10 cellular contexts compared by ENCODE assay signal in genomic region chr1:204366759-204367158, GRCh38. TPM values are rescaled to one million over a fixed set of nuclear protein-coding genes. Genes with fewer than 3 reads are reported as not detected.
DNase-seq lines count a peak whose midpoint lies in the region; ATAC-seq and TF ChIP-seq lines count a peak whose summit lies in the region.
"Had no signal": no experiment of that assay in that cellular context is flagged by ENCODE, and none has a peak within 500 bp of the region (broad histone marks: within the 10 kb centered on the region; RNA-seq: fewer than 3 reads in every experiment).

No MANE protein-coding gene starts in this region.

- in situ Hi-C loops in SK-MEL-5 (cut with HindIII; ENCODE audit: low pct_unique_long_range_greater_than_20kb, low sequenced_read_pairs) = loop anchor here (10.0 kb wide), 1 partner anchor 152 kb away; the partner anchor contains the start of gene GOLT1A

- peak; percentile 47; the same call in 1 of the 2 replicates for TF ChIP-seq CTCF in GM12875 (IDR thresholded peaks at IDR 0.05; ENCODE audit: borderline replicate concordance, insufficient read depth, low read depth, low read length)

- ATAC-seq in HG02798 (IDR thresholded peaks at IDR 0.05; ENCODE audit: poor library complexity, unreplicated experiment) = no peak
- ATAC-seq: right cardiac atrium had no signal

- DNase-seq in COLO668 (lab: John Stamatoyannopoulos, UW; ENCODE audit: unreplicated experiment) (peak; percentile 44), SK-MEL-5 (ENCODE audit: low read depth, low spot score) (peak; percentile 49), iPS-NIHi11 (ENCODE audit: low spot score) (peak; percentile 74), NCI-H226 (no peak), GDM1 (lab: John Stamatoyannopoulos, UW) (no peak), midbrain (lab: John Stamatoyannopoulos, UW) (no peak)
- DNase-seq: SHP77 had no signal

- no peak overlapping the region for H3K4me3 ChIP-seq in GM12875 (ENCODE audit: low read depth, low read length)

RNA-seq across cellular contexts. Expression of gene PLEKHA6, which starts 7.0 kb away (rescaled TPM):
- total RNA-seq in SK-MEL-5 (2014; rRNA removed; shearing (Covaris generic)) = 0.08 TPM in 1 of 2 replicates, not detected in the other
- 0.04 and 0.10 TPM in 2 replicates for polyA plus RNA-seq in SK-MEL-5 (2015; cell fraction: cytosol; rRNA removed)
- polyA plus RNA-seq in SK-MEL-5 (2015; cell fraction: nucleus; rRNA removed) = 0.11 and 0.26 TPM in 2 replicates

RNA-seq across cellular contexts. Expression of gene PPP1R15B, which starts 44.9 kb away (rescaled TPM):
- total RNA-seq in SK-MEL-5 (2014; rRNA removed; shearing (Covaris generic)) = 24.8 and 25.1 TPM in 2 replicates
- polyA plus RNA-seq in SK-MEL-5 (2015; cell fraction: cytosol; rRNA removed) = 39.0 and 48.6 TPM in 2 replicates
- 40.4 and 45.1 TPM in 2 replicates for polyA plus RNA-seq in SK-MEL-5 (2015; cell fraction: nucleus; rRNA removed)

Comparison
In these comparisons a context has a peak if more than half of its experiments do, and no peak if none do; other contexts are left out.
1. DNase-seq: peak in COLO668 (single experiment), SK-MEL-5 (single experiment) and iPS-NIHi11 (single experiment); none in NCI-H226 (single experiment), GDM1 (single experiment) and midbrain (single experiment).